1 cellular context compared by ENCODE assay signal in genomic region chr17:72222971-72223370, GRCh38.
TF ChIP-seq lines count a peak whose summit lies in the region.

No MANE protein-coding gene starts in this region.

TF ChIP-seq in H1, 55 proteins besides CTCF, POLR2A, EP300 and RAD21:
- TF ChIP-seq MAX (IDR thresholded peaks at IDR 0.05) (no peak), E2F6 (IDR thresholded peaks at IDR 0.05) (no peak), RFX5 (IDR thresholded peaks at IDR 0.05; ENCODE audit: borderline replicate concordance, low read depth, low read length) (no peak), CBX8 (IDR thresholded peaks at IDR 0.05; ENCODE audit: borderline replicate concordance, low read depth, low read length) (no peak), NRF1 (IDR thresholded peaks at IDR 0.05; ENCODE audit: low read depth, low read length) (no peak), NANOG (IDR thresholded peaks at IDR 0.05; ENCODE audit: insufficient read depth, low read depth, low read length, poor library complexity, severe bottlenecking) (no peak), RBBP5 (IDR thresholded peaks at IDR 0.05; ENCODE audit: borderline replicate concordance, low read depth, low read length) (no peak), PHF8 (conservative IDR thresholded peaks at IDR 0.05; ENCODE audit: low read depth, low read length) (no peak), HDAC6 (IDR thresholded peaks at IDR 0.05; ENCODE audit: low read depth, low read length) (no peak), ATF2 (IDR thresholded peaks at IDR 0.05; ENCODE audit: low read length) (no peak), JUN (IDR thresholded peaks at IDR 0.05; ENCODE audit: low read depth, low read length) (no peak), SP1 (IDR thresholded peaks at IDR 0.05; ENCODE audit: low read depth, low read length) (no peak), SIN3A (conservative IDR thresholded peaks at IDR 0.05 in 1 of 2, IDR thresholded peaks at IDR 0.05 in 1 of 2; ENCODE audit: low read depth in 1 of 2, low read length in 2 of 2) (no peak), BRCA1 (IDR thresholded peaks at IDR 0.05; ENCODE audit: low read depth, low read length) (no peak), GABPA (IDR thresholded peaks at IDR 0.05; ENCODE audit: borderline replicate concordance, insufficient read depth, low read length) (no peak), EGR1 (IDR thresholded peaks at IDR 0.05; ENCODE audit: borderline replicate concordance, low read depth, low read length) (no peak), SUZ12 (IDR thresholded peaks at IDR 0.05; ENCODE audit: low read length) (no peak), SP4 (IDR thresholded peaks at IDR 0.05; ENCODE audit: low read length) (no peak)
